ENCODE assay signal across 17 cellular contexts in genomic region chr9:107946364-107947137, GRCh38.
"Had no signal": no experiment of that assay in that cellular context is flagged by ENCODE, and none has a peak within 500 bp of the region (broad histone marks: within the 10 kb centered on the region; RNA-seq: fewer than 3 reads in every experiment).

No MANE protein-coding gene starts in this region.

- H3K36me3 Mint-ChIP-seq: activated naive CD4-positive, alpha-beta T cell treated with anti-CD3 and anti-CD28 coated beads, Interleukin-2, amount 50 U/mL, for 72 hours; immature natural killer cell; neural progenitor cell had no signal

- H3K9ac ChIP-seq: neural progenitor cell had no signal

- H3K4me1 ChIP-seq: neural progenitor cell, tibial artery had no signal

- H3K4me3 Mint-ChIP-seq: immature natural killer cell; memory B cell; naive thymus-derived CD4-positive, alpha-beta T cell; neural progenitor cell; T-helper 1 cell treated with Interleukin-12 subunit alpha and Interleukin-12 subunit beta and Interleukin-4 antibody, amounts not matched to agents 30 μg/mL and 1 μg/mL, for 36 hours had no signal

- ATAC-seq: activated naive CD4-positive, alpha-beta T cell treated with anti-CD3 and anti-CD28 coated beads, Interleukin-2, amount 50 U/mL, for 72 hours; naive thymus-derived CD4-positive, alpha-beta T cell had no signal

- H3K27me3 ChIP-seq: neural progenitor cell, ovary, tibial artery had no signal

- H3K27ac ChIP-seq: neural progenitor cell, ovary, tibial artery had no signal

- H3K4me3 ChIP-seq: neural progenitor cell, ovary, tibial artery had no signal

- H3K4me1 Mint-ChIP-seq: immature natural killer cell; naive thymus-derived CD4-positive, alpha-beta T cell had no signal

- H3K27ac Mint-ChIP-seq: activated naive CD4-positive, alpha-beta T cell treated with anti-CD3 and anti-CD28 coated beads, Interleukin-2, amount 50 U/mL, for 72 hours; immature natural killer cell; memory B cell; naive thymus-derived CD4-positive, alpha-beta T cell; neural progenitor cell; T-helper 1 cell treated with Interleukin-12 subunit alpha and Interleukin-12 subunit beta and Interleukin-4 antibody, amounts not matched to agents 30 μg/mL and 1 μg/mL, for 36 hours had no signal

- DNase-seq: activated CD4-positive, alpha-beta T cell treated with anti-CD3 and anti-CD28 coated beads for 1 hour; activated CD4-positive, alpha-beta T cell treated with anti-CD3 and anti-CD28 coated beads, Interleukin-2, amount 50 U/mL, for 4 hours; activated gamma-delta T cell; caudate nucleus; head of caudate nucleus; immature natural killer cell; naive thymus-derived CD4-positive, alpha-beta T cell; ovary; stimulated activated CD4-positive, alpha-beta T cell treated with anti-CD3 and anti-CD28 coated beads, Interleukin-12 subunit alpha, Interleukin-12 subunit beta, amount 100 ng/mL, for 4 hours; stimulated activated CD4-positive, alpha-beta T cell treated with anti-CD3 and anti-CD28 coated beads, Interleukin-1b, Interleukin-23, amount 100 ng/mL, for 48 hours; stimulated activated CD8-positive, alpha-beta memory T cell treated with anti-CD3 and anti-CD28 coated beads, Interleukin-4, amount 100 ng/mL, for 48 hours; stimulated activated naive CD4-positive, alpha-beta T cell; tibial artery had no signal

- H3K9me3 ChIP-seq: ovary had no signal

- H3K36me3 ChIP-seq: neural progenitor cell, ovary, tibial artery had no signal
